In the genomic region with DNA sequence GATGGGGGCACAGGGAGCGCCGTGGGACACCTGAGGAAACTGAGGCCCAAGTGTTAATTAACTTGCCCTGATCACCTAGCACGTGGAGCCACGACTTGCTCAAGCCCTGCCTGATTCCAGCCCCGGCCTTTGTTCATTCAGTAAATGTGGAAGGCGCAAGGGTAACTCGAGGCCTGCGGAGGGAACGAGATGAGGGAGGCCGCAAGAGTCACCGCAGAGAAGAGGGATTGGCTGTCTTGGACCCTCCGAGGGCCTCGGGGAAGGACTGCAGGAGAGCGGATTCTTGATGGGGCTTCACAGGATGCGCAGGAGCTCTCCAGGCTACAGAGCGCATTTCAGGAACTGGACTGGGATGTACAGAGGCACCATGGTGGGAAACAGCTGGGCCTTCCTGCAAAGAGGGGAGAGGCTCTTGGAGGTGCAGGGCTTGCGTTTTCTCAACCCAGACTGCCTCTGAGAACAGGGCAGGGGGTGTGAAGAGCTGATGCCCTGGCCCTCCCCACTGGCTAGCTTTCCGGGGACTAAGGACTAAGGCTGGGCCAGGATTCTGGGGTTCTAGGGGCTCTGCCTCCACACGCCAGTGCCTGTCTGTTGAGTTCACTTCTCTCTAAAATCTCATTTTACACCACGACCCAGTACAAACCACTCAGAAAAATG, we compare ENCODE assay signal across 1 cellular context.
TF ChIP-seq lines count a peak whose summit lies in the region.

No MANE protein-coding gene starts in this region.

TF ChIP-seq in Ishikawa, 13 proteins besides CTCF, POLR2A, EP300 and RAD21 (continued from another document):
- TF ChIP-seq, protein P1, sequence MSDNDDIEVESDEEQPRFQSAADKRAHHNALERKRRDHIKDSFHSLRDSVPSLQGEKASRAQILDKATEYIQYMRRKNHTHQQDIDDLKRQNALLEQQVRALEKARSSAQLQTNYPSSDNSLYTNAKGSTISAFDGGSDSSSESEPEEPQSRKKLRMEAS (IDR thresholded peaks at IDR 0.05) = 0 out of 2 replicates have a peak, but pooled peaks have one; percentile 33
- TF ChIP-seq NFIC (IDR thresholded peaks at IDR 0.05) = no peak
- TF ChIP-seq CREB1 (IDR thresholded peaks at IDR 0.05; ENCODE audit: low read depth) = no peak
- TF ChIP-seq CEBPB (IDR thresholded peaks at IDR 0.05) = no peak
- TF ChIP-seq TAF1 (IDR thresholded peaks at IDR 0.05; ENCODE audit: low read depth) = peak; percentile 22; the same call in 1 of the 2 replicates
- TF ChIP-seq TEAD4 (IDR thresholded peaks at IDR 0.05) = no peak
